Comparison of ENCODE assay signal across 12 cellular contexts in genomic region chr6:624979-625378, GRCh38. TPM values are rescaled to one million over a fixed set of nuclear protein-coding genes. Genes with fewer than 3 reads are reported as not detected.
A peak's percentile ranks its signal among the peaks of the same experiment; 100 is the strongest.
DNase-seq lines count a peak whose midpoint lies in the region; ATAC-seq and TF ChIP-seq lines count a peak whose summit lies in the region.
"Had no signal": no experiment of that assay in that cellular context is flagged by ENCODE, and none has a peak within 500 bp of the region (broad histone marks: within the 10 kb centered on the region; RNA-seq: fewer than 3 reads in every experiment).

No MANE protein-coding gene starts in this region.

- peaks cover 30% of the 10 kb centered on the region for H3K4me1 ChIP-seq in HUES48 (ENCODE audit: control insufficient read depth, insufficient read depth, low read length)
- H3K4me1 ChIP-seq: body of pancreas had no signal

- peak overlapping the region; percentile 2 for H3K27ac Mint-ChIP-seq in chondrocyte (ENCODE audit: unreplicated experiment)
- H3K27ac Mint-ChIP-seq: activated B cell treated with CpG ODN at 0.5 μM for 24 hours had no signal

- H3K27me3 ChIP-seq in HUES48 (ENCODE audit: control insufficient read depth, insufficient read depth, low read length), result no peaks in the 10 kb centered on the region
- H3K27me3 ChIP-seq: body of pancreas had no signal

- H3K9ac ChIP-seq in HUES48 (ENCODE audit: low read depth, low read length), result no peak overlapping the region

- H3K4me3 ChIP-seq in HUES48 (ENCODE audit: low read depth, low read length), result no peak overlapping the region
- H3K4me3 ChIP-seq: body of pancreas had no signal

- H3K36me3 ChIP-seq in HUES48 (ENCODE audit: control insufficient read depth, insufficient read depth, low read length), result peaks cover 28% of the 10 kb centered on the region; the same call in 1 of the 2 replicates

- peaks cover 5% of the 10 kb centered on the region for H3K36me3 Mint-ChIP-seq in chondrocyte (ENCODE audit: low read depth)

- H3K27ac ChIP-seq in HUES48 (ENCODE audit: low read depth, low read length), result peak overlapping the region; percentile 8
- H3K27ac ChIP-seq: body of pancreas had no signal

- DNase-seq in COLO829 (ENCODE audit: low spot score) (peak; percentile 16), chondrocyte (ENCODE audit: low spot score) (no peak), medulla oblongata (ENCODE audit: extremely low spot score) (peak; percentile 37), NCI-H2029 treated with DMSO at 0.1 percent for 48 hours (lab: John Stamatoyannopoulos, UW) (no peak)
- DNase-seq: activated B cell treated with CpG ODN at 0.5 μM for 24 hours, body of pancreas, kidney glomerular epithelial cell, NCI-H1694 treated with DMSO at 0.1 percent for 48 hours had no signal

- peaks cover 32% of the 10 kb centered on the region for H3K4me1 Mint-ChIP-seq in chondrocyte (ENCODE audit: low read depth)

- no peaks in the 10 kb centered on the region for H3K9me3 ChIP-seq in HUES48 (ENCODE audit: control insufficient read depth, insufficient read depth, low read length)
- H3K9me3 ChIP-seq: body of pancreas had no signal

- ATAC-seq in GM21723 (IDR thresholded peaks at IDR 0.05; ENCODE audit: unreplicated experiment) (no peak), GM18517 (IDR thresholded peaks at IDR 0.05; ENCODE audit: unreplicated experiment) (no peak), HG03095 (IDR thresholded peaks at IDR 0.05; ENCODE audit: unreplicated experiment) (no peak)
- ATAC-seq: body of pancreas had no signal

- H3K27me3 Mint-ChIP-seq in chondrocyte (ENCODE audit: low read depth), result no peaks in the 10 kb centered on the region
- H3K27me3 Mint-ChIP-seq: activated B cell treated with CpG ODN at 0.5 μM for 24 hours had no signal

- H3K9me3 Mint-ChIP-seq in chondrocyte (ENCODE audit: low read depth), result no peaks in the 10 kb centered on the region
- H3K9me3 Mint-ChIP-seq: activated B cell treated with CpG ODN at 0.5 μM for 24 hours had no signal

- TF ChIP-seq CTCF in chondrocyte (IDR thresholded peaks at IDR 0.05), result peak; percentile 76

- no peak overlapping the region for H3K4me3 Mint-ChIP-seq in chondrocyte (ENCODE audit: unreplicated experiment)
- H3K4me3 Mint-ChIP-seq: activated B cell treated with CpG ODN at 0.5 μM for 24 hours had no signal

RNA-seq across cellular contexts. Expression of gene HUS1B, which starts 31.9 kb away (rescaled TPM):
- total RNA-seq in chondrocyte, result 0.70 to 0.97 TPM (median 0.79 TPM) in 3 replicates

Comparison
In these comparisons a context has a peak if more than half of its experiments do, and no peak if none do; other contexts are left out.
1. DNase-seq: peak in COLO829 (single experiment) and medulla oblongata (single experiment); none in chondrocyte (single experiment) and NCI-H2029 treated with DMSO at 0.1 percent for 48 hours (single experiment).